Comparison of ENCODE assay signal across 18 cellular contexts in the genomic region with DNA sequence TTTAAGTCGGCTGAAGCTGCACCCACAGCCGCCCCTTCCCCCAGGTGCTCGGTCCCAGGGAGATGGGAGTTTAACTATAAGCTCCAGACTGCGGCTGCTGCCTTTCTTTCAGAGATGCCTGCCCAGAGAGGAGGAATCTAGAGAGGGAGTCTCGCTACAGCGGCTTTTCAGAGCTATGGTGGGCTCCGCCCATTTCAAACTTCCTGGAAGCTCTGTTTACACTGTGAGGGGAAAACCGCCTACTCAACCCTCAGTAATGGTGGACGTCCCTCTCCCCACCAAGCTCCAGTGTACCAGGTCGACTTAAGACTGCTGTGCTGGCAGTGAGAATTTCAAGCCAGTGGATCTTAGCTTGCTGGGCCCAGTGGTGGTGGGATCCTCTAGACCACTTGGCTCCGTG.
"Had no signal": no experiment of that assay in that cellular context is flagged by ENCODE, and none has a peak within 500 bp of the region (broad histone marks: within the 10 kb centered on the region; RNA-seq: fewer than 3 reads in every experiment).

No MANE protein-coding gene starts in this region.

- H3K36me3 ChIP-seq: heart right ventricle, lower lobe of right lung, pancreas, sigmoid colon, spleen, upper lobe of left lung had no signal

- H3K27ac ChIP-seq: epithelial cell of prostate, lower lobe of right lung, pancreas, sigmoid colon, spleen, upper lobe of left lung had no signal

- H3K27ac Mint-ChIP-seq: activated naive CD4-positive, alpha-beta T cell treated with anti-CD3 and anti-CD28 coated beads for 36 hours; activated naive CD8-positive, alpha-beta T cell treated with anti-CD3 and anti-CD28 coated beads, Interleukin-2, amount 50 U/mL, for 24 hours; effector memory CD8-positive, alpha-beta T cell; mesothelial cell of epicardium; stimulated activated naive CD8-positive, alpha-beta T cell treated with anti-CD3 and anti-CD28 coated beads, Interleukin-15, Interleukin-2, amounts not matched to agents 100 ng/mL and 50 ng/mL, for 24 hours had no signal

- H3K4me1 ChIP-seq: spleen had no signal

- H3K9me3 ChIP-seq: pancreas, upper lobe of left lung had no signal

- H3K4me3 Mint-ChIP-seq: activated naive CD4-positive, alpha-beta T cell treated with anti-CD3 and anti-CD28 coated beads for 36 hours; activated naive CD8-positive, alpha-beta T cell treated with anti-CD3 and anti-CD28 coated beads, Interleukin-2, amount 50 U/mL, for 24 hours; effector memory CD8-positive, alpha-beta T cell; mesothelial cell of epicardium; neural crest cell; stimulated activated naive CD8-positive, alpha-beta T cell treated with anti-CD3 and anti-CD28 coated beads, Interleukin-15, Interleukin-2, amounts not matched to agents 100 ng/mL and 50 ng/mL, for 24 hours had no signal

- H3K36me3 Mint-ChIP-seq: mesothelial cell of epicardium had no signal

- H3K4me1 Mint-ChIP-seq: activated naive CD8-positive, alpha-beta T cell treated with anti-CD3 and anti-CD28 coated beads, Interleukin-2, amount 50 U/mL, for 24 hours; neural crest cell had no signal

- DNase-seq: activated CD4-positive, alpha-beta T cell treated with anti-CD3 and anti-CD28 coated beads for 1 hour; activated CD4-positive, alpha-beta T cell treated with anti-CD3 and anti-CD28 coated beads, Interleukin-2, amount 50 U/mL, for 4 hours; activated naive CD4-positive, alpha-beta T cell treated with anti-CD3 and anti-CD28 coated beads for 36 hours; activated naive CD8-positive, alpha-beta T cell treated with anti-CD3 and anti-CD28 coated beads, Interleukin-2, amount 50 U/mL, for 24 hours; activated T-cell treated with anti-CD3 and anti-CD28 coated beads for 4 hours; dermis blood vessel endothelial cell; effector memory CD8-positive, alpha-beta T cell; heart right ventricle; left colon; lower lobe of right lung; pancreas; sigmoid colon; spleen had no signal

- ATAC-seq: activated naive CD8-positive, alpha-beta T cell treated with anti-CD3 and anti-CD28 coated beads, Interleukin-2, amount 50 U/mL, for 24 hours; effector memory CD8-positive, alpha-beta T cell; left colon; lower lobe of right lung; pancreas had no signal

- H3K27me3 ChIP-seq: heart right ventricle, pancreas, sigmoid colon, upper lobe of left lung had no signal

- H3K9me3 Mint-ChIP-seq: effector memory CD8-positive, alpha-beta T cell had no signal

- H3K4me3 ChIP-seq: lower lobe of right lung, pancreas, sigmoid colon, spleen, upper lobe of left lung had no signal
